In the genomic region with DNA sequence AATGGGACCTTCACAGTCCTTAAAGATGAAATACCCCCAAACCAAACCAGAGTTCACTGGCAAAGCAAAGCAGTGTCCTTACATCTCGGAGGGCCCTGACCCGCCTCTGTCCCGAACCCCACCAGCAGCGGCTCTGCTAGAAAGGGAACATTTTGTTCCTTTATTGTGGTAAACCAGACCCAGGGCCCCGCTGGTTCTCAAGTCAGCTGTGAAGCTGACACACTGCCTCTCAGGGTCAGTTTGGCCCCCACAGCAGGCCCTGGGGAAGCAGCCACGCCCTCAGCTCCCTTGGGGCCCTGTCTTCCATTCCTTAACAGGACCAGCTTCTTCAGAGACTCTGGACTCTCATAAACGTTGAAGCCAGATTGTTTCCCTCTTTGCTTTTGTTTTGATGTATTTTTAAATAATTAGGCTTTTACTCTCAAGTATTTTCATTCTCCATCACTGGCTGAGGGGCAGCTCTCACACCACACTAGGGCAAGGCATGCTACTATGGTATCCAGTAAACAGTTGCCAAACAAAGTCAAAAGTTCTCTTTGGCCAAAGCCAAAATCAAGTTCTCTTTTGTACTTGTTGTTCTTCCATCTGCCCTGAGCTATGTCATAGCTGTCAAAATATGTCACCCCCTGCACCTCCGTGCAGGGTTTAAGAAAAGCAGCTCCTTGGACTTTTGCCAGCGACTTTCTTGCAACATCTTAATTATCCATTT, we compare ENCODE assay signal across 11 cellular contexts.
DNase-seq lines count a peak whose midpoint lies in the region; ATAC-seq and TF ChIP-seq lines count a peak whose summit lies in the region.
"Had no signal": no experiment of that assay in that cellular context is flagged by ENCODE, and none has a peak within 500 bp of the region (broad histone marks: within the 10 kb centered on the region; RNA-seq: fewer than 3 reads in every experiment).

No MANE protein-coding gene starts in this region.

- peak; percentile 67 for ATAC-seq in SK-N-SH treated with all-trans-retinoic acid at 6 μM for 48 hours
- peak; percentile 61 for ATAC-seq in naive thymus-derived CD4-positive, alpha-beta T cell
- ATAC-seq in upper lobe of right lung = peak; percentile 75
- ATAC-seq: activated CD4-positive, CD25-positive, alpha-beta regulatory T cell treated with anti-CD3 and anti-CD28 coated beads, Interleukin-2, amount 50 U/mL, for 24 hours had no signal

- H3K79me2 ChIP-seq in SK-N-SH (ENCODE audit: insufficient read depth) = no peaks in the 10 kb centered on the region

- H3K9ac ChIP-seq in SK-N-SH = no peak overlapping the region

- H3K4me1 Mint-ChIP-seq in naive thymus-derived CD4-positive, alpha-beta T cell = peaks cover 0 to 3% (median 0%) of the 10 kb centered on the region in 7 donors

- H3K27me3 Mint-ChIP-seq in naive thymus-derived CD4-positive, alpha-beta T cell = peaks cover 0 to 11% (median 0%) of the 10 kb centered on the region in 5 donors

- H3K27ac ChIP-seq in SK-N-SH (ENCODE audit: low read depth in 2 of 2, low read length in 1 of 2) (no peak overlapping the region), upper lobe of right lung (peak overlapping the region; percentile 77)
- H3K27ac ChIP-seq in naive thymus-derived CD4-positive, alpha-beta T cell (ENCODE audit: low read depth, low read length) = no peak overlapping the region

- H3F3A ChIP-seq in SK-N-SH (replicated peaks; ENCODE audit: insufficient read depth) = no peaks in the 10 kb centered on the region

- H3K4me3 Mint-ChIP-seq in naive thymus-derived CD4-positive, alpha-beta T cell = no peak overlapping the region

- 72% methylated on average over 9 of the region's 9 CpGs for WGBS in SK-N-SH (ENCODE audit: low lambda C conversion rate)

- no peaks in the 10 kb centered on the region for H4K20me1 ChIP-seq in SK-N-SH (ENCODE audit: insufficient read depth)

- no peak for TF ChIP-seq EP300 in SK-N-SH (IDR thresholded peaks at IDR 0.05; ENCODE audit: borderline replicate concordance in 1 of 2, low read depth in 1 of 2, low read length in 1 of 2)

- H3K27me3 ChIP-seq in SK-N-SH (ENCODE audit: insufficient read depth) (no peaks in the 10 kb centered on the region), upper lobe of right lung (no peaks in the 10 kb centered on the region)
- no peaks in the 10 kb centered on the region for H3K27me3 ChIP-seq in naive thymus-derived CD4-positive, alpha-beta T cell (ENCODE audit: control insufficient read depth in 2 of 2, insufficient read depth in 2 of 2, low read length in 2 of 2)

- H3K9me3 Mint-ChIP-seq in naive thymus-derived CD4-positive, alpha-beta T cell = no peaks in the 10 kb centered on the region

- H3K4me1 ChIP-seq in SK-N-SH (ENCODE audit: control insufficient read depth in 1 of 2, insufficient read depth in 2 of 2, low read depth in 1 of 2, low read length in 1 of 2) (no peaks in the 10 kb centered on the region; a peak in 1 of 4 replicates), upper lobe of right lung (peaks cover 22% of the 10 kb centered on the region)
- no peaks in the 10 kb centered on the region for H3K4me1 ChIP-seq in naive thymus-derived CD4-positive, alpha-beta T cell (ENCODE audit: control insufficient read depth in 2 of 2, insufficient read depth in 2 of 2, low read length in 2 of 2)

- H3K4me3 ChIP-seq in SK-N-SH (ENCODE audit: low read depth in 2 of 2, low read length in 1 of 2) (no peak overlapping the region), fibroblast of mammary gland (ENCODE audit: control insufficient read depth, low read depth, low read length) (no peak overlapping the region), upper lobe of right lung (no peak overlapping the region)
- H3K4me3 ChIP-seq in naive thymus-derived CD4-positive, alpha-beta T cell (ENCODE audit: low read length) = no peak overlapping the region

- no peak overlapping the region for H2AFZ ChIP-seq in SK-N-SH (ENCODE audit: low read depth)

- H3K27ac Mint-ChIP-seq in naive thymus-derived CD4-positive, alpha-beta T cell = no peak overlapping the region

- intact Hi-C loops in naive thymus-derived CD4-positive, alpha-beta T cell (cut with micrococcal nuclease) = no loop called here
- intact Hi-C loops in upper lobe of right lung (cut with DNase I) = no loop called here

- CTCF ChIA-PET in SK-N-SH (lab: Yijun Ruan, JAX) = no interaction called here
- CTCF ChIA-PET in naive thymus-derived CD4-positive, alpha-beta T cell (lab: Charles Lee) = no interaction called here

- TF ChIP-seq CTCF in SK-N-SH (IDR thresholded peaks at IDR 0.05) = no peak
- no peak for TF ChIP-seq CTCF in fibroblast of mammary gland (conservative IDR thresholded peaks at IDR 0.05; ENCODE audit: control insufficient read depth, insufficient read depth, low read depth, low read length)
- TF ChIP-seq CTCF in upper lobe of right lung (IDR thresholded peaks at IDR 0.05) = no peak

- no peak for TF ChIP-seq RAD21 in SK-N-SH (IDR thresholded peaks at IDR 0.05; ENCODE audit: low read length)

- POLR2A ChIA-PET in SK-N-SH (lab: Yijun Ruan, JAX) = no interaction called here
- POLR2A ChIA-PET in naive thymus-derived CD4-positive, alpha-beta T cell (lab: Charles Lee) = no interaction called here

- H3K36me3 ChIP-seq in SK-N-SH (replicated peaks in 1 of 2; ENCODE audit: control insufficient read depth in 1 of 2, insufficient read depth in 2 of 2, low read length in 1 of 2) (no peaks in the 10 kb centered on the region), upper lobe of right lung (no peaks in the 10 kb centered on the region)
- no peaks in the 10 kb centered on the region for H3K36me3 ChIP-seq in naive thymus-derived CD4-positive, alpha-beta T cell (ENCODE audit: control insufficient read depth in 2 of 3, insufficient read depth in 3 of 3, low read length in 3 of 3)

- no peaks in the 10 kb centered on the region for H3K9me3 ChIP-seq in SK-N-SH
- H3K9me3 ChIP-seq in naive thymus-derived CD4-positive, alpha-beta T cell (ENCODE audit: control insufficient read depth in 2 of 3, low read length in 3 of 3) = no peaks in the 10 kb centered on the region
- H3K9me3 ChIP-seq in upper lobe of right lung = no peaks in the 10 kb centered on the region

- no peaks in the 10 kb centered on the region for H3K9me2 ChIP-seq in SK-N-SH

- DNase-seq in SK-N-SH (no peak), fibroblast of mammary gland (ENCODE audit: low read depth) (peak; percentile 93), upper lobe of right lung (no peak), NCI-H69 (lab: John Stamatoyannopoulos, UW) (no peak), SHP77 (lab: John Stamatoyannopoulos, UW) (no peak), NCI-H2196 treated with DMSO at 0.1 percent for 48 hours (lab: John Stamatoyannopoulos, UW; ENCODE audit: unreplicated experiment) (no peak)
- no peak for DNase-seq in naive thymus-derived CD4-positive, alpha-beta T cell
- DNase-seq: 8988T, NCI-H345 had no signal

- H3K36me3 Mint-ChIP-seq in naive thymus-derived CD4-positive, alpha-beta T cell = no peaks in the 10 kb centered on the region

- no peak overlapping the region for H3K4me2 ChIP-seq in SK-N-SH

TF ChIP-seq in SK-N-SH treated with all-trans-retinoic acid at 6 μM for 48 hours, 23 proteins besides CTCF, POLR2A, EP300 and RAD21 (continues in another document):
- TF ChIP-seq ARNTL (CRISPR knock-in tag; IDR thresholded peaks at IDR 0.05; ENCODE audit: borderline replicate concordance, low read depth) (no peak), GLIS3 (CRISPR knock-in tag; IDR thresholded peaks at IDR 0.05) (no peak), ZFP3 (CRISPR knock-in tag; IDR thresholded peaks at IDR 0.05) (no peak), ZNF8 (CRISPR knock-in tag; IDR thresholded peaks at IDR 0.05) (no peak)
- TF ChIP-seq, protein P1, sequence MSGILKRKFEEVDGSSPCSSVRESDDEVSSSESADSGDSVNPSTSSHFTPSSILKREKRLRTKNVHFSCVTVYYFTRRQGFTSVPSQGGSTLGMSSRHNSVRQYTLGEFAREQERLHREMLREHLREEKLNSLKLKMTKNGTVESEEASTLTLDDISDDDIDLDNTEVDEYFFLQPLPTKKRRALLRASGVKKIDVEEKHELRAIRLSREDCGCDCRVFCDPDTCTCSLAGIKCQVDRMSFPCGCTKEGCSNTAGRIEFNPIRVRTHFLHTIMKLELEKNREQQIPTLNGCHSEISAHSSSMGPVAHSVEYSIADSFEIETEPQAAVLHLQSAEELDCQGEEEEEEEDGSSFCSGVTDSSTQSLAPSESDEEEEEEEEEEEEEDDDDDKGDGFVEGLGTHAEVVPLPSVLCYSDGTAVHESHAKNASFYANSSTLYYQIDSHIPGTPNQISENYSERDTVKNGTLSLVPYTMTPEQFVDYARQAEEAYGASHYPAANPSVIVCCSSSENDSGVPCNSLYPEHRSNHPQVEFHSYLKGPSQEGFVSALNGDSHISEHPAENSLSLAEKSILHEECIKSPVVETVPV (CRISPR knock-in tag; IDR thresholded peaks at IDR 0.05) = no peak

TF ChIP-seq in SK-N-SH, 30 proteins besides CTCF, POLR2A, EP300 and RAD21 (continues in another document):
- TF ChIP-seq SMC3 (IDR thresholded peaks at IDR 0.05; ENCODE audit: low read depth, low read length) (no peak), YY1 (IDR thresholded peaks at IDR 0.05; ENCODE audit: low read depth) (no peak), MXI1 (IDR thresholded peaks at IDR 0.05; ENCODE audit: low read depth, low read length) (no peak), ELF1 (IDR thresholded peaks at IDR 0.05) (no peak), FOSL2 (IDR thresholded peaks at IDR 0.05; ENCODE audit: borderline replicate concordance, low read depth) (no peak), FOXJ3 (CRISPR knock-in tag; IDR thresholded peaks at IDR 0.05) (no peak), GATA2 (CRISPR knock-in tag; IDR thresholded peaks at IDR 0.05) (no peak)
- TF ChIP-seq, protein P2, sequence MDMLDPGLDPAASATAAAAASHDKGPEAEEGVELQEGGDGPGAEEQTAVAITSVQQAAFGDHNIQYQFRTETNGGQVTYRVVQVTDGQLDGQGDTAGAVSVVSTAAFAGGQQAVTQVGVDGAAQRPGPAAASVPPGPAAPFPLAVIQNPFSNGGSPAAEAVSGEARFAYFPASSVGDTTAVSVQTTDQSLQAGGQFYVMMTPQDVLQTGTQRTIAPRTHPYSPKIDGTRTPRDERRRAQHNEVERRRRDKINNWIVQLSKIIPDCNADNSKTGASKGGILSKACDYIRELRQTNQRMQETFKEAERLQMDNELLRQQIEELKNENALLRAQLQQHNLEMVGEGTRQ (IDR thresholded peaks at IDR 0.05; ENCODE audit: borderline replicate concordance, low read depth, low read length) = no peak
- TF ChIP-seq, protein P3, sequence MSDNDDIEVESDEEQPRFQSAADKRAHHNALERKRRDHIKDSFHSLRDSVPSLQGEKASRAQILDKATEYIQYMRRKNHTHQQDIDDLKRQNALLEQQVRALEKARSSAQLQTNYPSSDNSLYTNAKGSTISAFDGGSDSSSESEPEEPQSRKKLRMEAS (IDR thresholded peaks at IDR 0.05; ENCODE audit: low read depth) = no peak
- TF ChIP-seq, protein P4, sequence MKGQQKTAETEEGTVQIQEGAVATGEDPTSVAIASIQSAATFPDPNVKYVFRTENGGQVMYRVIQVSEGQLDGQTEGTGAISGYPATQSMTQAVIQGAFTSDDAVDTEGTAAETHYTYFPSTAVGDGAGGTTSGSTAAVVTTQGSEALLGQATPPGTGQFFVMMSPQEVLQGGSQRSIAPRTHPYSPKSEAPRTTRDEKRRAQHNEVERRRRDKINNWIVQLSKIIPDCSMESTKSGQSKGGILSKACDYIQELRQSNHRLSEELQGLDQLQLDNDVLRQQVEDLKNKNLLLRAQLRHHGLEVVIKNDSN (IDR thresholded peaks at IDR 0.05; ENCODE audit: borderline replicate concordance, low read depth) = no peak
